ENCODE assay signal across 13 cellular contexts in the genomic region with DNA sequence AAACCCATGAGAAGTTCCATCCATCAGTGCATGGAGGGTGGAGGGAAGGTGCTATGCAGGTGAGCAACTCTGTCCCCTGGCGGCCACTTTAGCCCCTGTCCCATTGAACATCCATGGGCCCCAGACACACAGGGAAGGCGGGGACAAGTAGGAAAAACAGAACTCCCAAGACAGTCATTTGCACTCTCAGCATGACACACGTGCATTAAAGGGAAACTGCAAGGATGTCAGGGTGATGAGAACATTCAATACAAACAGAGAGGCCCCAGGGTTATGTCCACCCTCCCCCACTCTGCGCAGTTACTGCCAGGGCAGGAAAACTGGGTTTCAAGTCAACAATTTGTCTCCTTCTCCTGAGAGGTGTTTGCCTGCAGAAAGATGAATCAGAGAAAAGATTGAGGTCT. TPM values are rescaled to one million over a fixed set of nuclear protein-coding genes. Genes with fewer than 3 reads are reported as not detected.
A peak's percentile ranks its signal among the peaks of the same experiment; 100 is the strongest.
DNase-seq lines count a peak whose midpoint lies in the region; ATAC-seq and TF ChIP-seq lines count a peak whose summit lies in the region.
"Had no signal": no experiment of that assay in that cellular context is flagged by ENCODE, and none has a peak within 500 bp of the region (broad histone marks: within the 10 kb centered on the region; RNA-seq: fewer than 3 reads in every experiment).

No MANE protein-coding gene starts in this region.

- in situ Hi-C loops in IMR-90 (cut with MboI; ENCODE audit: low sequenced_read_pairs): no loop called here
- in situ Hi-C loops in brain microvascular endothelial cell (cut with HindIII; ENCODE audit: low pct_ligation_motif_present, low sequenced_read_pairs): no loop called here

- no peak overlapping the region for H2AFZ ChIP-seq in IMR-90 (replicated peaks; ENCODE audit: low read length, poor library complexity)
- no peak overlapping the region for H2AFZ ChIP-seq in osteoblast (ENCODE audit: low read length)

- H3K18ac ChIP-seq in IMR-90 (ENCODE audit: low read depth, low read length): no peak overlapping the region

- no peak overlapping the region for H2AK9ac ChIP-seq in IMR-90 (replicated peaks; ENCODE audit: low read depth, low read length, poor library complexity)

- no peak overlapping the region for H3K4me2 ChIP-seq in IMR-90 (ENCODE audit: low read depth, low read length)
- no peak overlapping the region for H3K4me2 ChIP-seq in osteoblast (ENCODE audit: insufficient read depth, low read length)

- no peak overlapping the region for H3K27ac ChIP-seq in IMR-90 (ENCODE audit: insufficient read depth, low read length)
- no peak overlapping the region for H3K27ac ChIP-seq in brain microvascular endothelial cell
- H3K27ac ChIP-seq in osteoblast (ENCODE audit: low read depth, low read length): no peak overlapping the region
- no peak overlapping the region for H3K27ac ChIP-seq in thyroid gland
- no peak overlapping the region for H3K27ac ChIP-seq in colonic mucosa
- H3K27ac ChIP-seq: SJSA1, skin epidermis had no signal

- no peaks in the 10 kb centered on the region for H3K9me1 ChIP-seq in IMR-90 (ENCODE audit: insufficient read depth, low read length)

- intact Hi-C loops in activated CD4-positive, alpha-beta memory T cell treated with anti-CD3 and anti-CD28 coated beads for 36 hours (cut with micrococcal nuclease): loop anchor here (5.0 kb wide), 1 partner anchor 40 kb away; no protein-coding TSS in a partner anchor
- intact Hi-C loops in IMR-90 (cut with micrococcal nuclease) (loop anchor here (10.0 kb wide), 1 partner anchor 1378 kb away; no protein-coding TSS in a partner anchor), thyroid gland (cut with DNase I) (no loop called here), colonic mucosa (cut with DNase I) (no loop called here)

- H4K91ac ChIP-seq in IMR-90 (ENCODE audit: insufficient read depth, low read depth, low read length): no peak overlapping the region

- H2BK5ac ChIP-seq in IMR-90 (ENCODE audit: low read depth, low read length, poor library complexity, severe bottlenecking): no peak overlapping the region

- no peaks in the 10 kb centered on the region for H3K9me3 Mint-ChIP-seq in activated CD4-positive, alpha-beta memory T cell treated with anti-CD3 and anti-CD28 coated beads for 36 hours
- no peaks in the 10 kb centered on the region for H3K9me3 Mint-ChIP-seq in activated CD4-positive, alpha-beta memory T cell treated with anti-CD3 and anti-CD28 coated beads, Interleukin-2, amount 10 ng/mL, durations not matched to agents 7 days and 5 days
- H3K9me3 Mint-ChIP-seq: activated T-cell treated with anti-CD3 and anti-CD28 coated beads, Interleukin-2, amount 50 U/mL, for 24 hours; stimulated activated effector memory CD8-positive, alpha-beta T cell treated with anti-CD3 and anti-CD28 coated beads, Interleukin-12 subunit alpha, Interleukin-12 subunit beta, amount 100 ng/mL, for 72 hours had no signal

- no CpG with 5 or more reads among the region's 4 CpGs for WGBS in IMR-90 (ENCODE audit: extremely low coverage in 2 of 2, insufficient read length in 1 of 2), 2 experiments
- WGBS in thyroid gland, 2 donors: 43 to 54% methylated on average over 4 of the region's 4 CpGs

- H2BK15ac ChIP-seq in IMR-90 (ENCODE audit: low read depth, low read length): no peak overlapping the region

- ATAC-seq in IMR-90 (ENCODE audit: low read depth): peak; percentile 22
- ATAC-seq: stimulated activated effector memory CD8-positive, alpha-beta T cell treated with anti-CD3 and anti-CD28 coated beads, Interleukin-12 subunit alpha, Interleukin-12 subunit beta, amount 100 ng/mL, for 72 hours had no signal

- H3K36me3 Mint-ChIP-seq in activated CD4-positive, alpha-beta memory T cell treated with anti-CD3 and anti-CD28 coated beads for 36 hours: no peaks in the 10 kb centered on the region
- H3K36me3 Mint-ChIP-seq in activated CD4-positive, alpha-beta memory T cell treated with anti-CD3 and anti-CD28 coated beads, Interleukin-2, amount 10 ng/mL, durations not matched to agents 7 days and 5 days (ENCODE audit: low read depth): no peaks in the 10 kb centered on the region

- CTCF ChIA-PET in activated CD4-positive, alpha-beta memory T cell treated with anti-CD3 and anti-CD28 coated beads for 36 hours (lab: Charles Lee): no interaction called here
- CTCF ChIA-PET in activated CD4-positive, alpha-beta memory T cell treated with anti-CD3 and anti-CD28 coated beads, Interleukin-2, amount 10 ng/mL, durations not matched to agents 7 days and 5 days (lab: Charles Lee): interaction anchor here (2.2 kb wide), 1 partner anchor 11 kb away, joined by 6 read pairs; no protein-coding TSS in a partner anchor
- CTCF ChIA-PET in IMR-90 (lab: Yijun Ruan, JAX): no interaction called here

- TF ChIP-seq RAD21 in IMR-90 (IDR thresholded peaks at IDR 0.05; ENCODE audit: low read length): no peak

- BruUV-seq in IMR-90 (replicated peaks; lab: Mats Ljungman, UMichigan): no TSS peak

- no peak overlapping the region for H3K14ac ChIP-seq in IMR-90 (replicated peaks; ENCODE audit: low read depth, low read length)

- no peak overlapping the region for H3K4me3 Mint-ChIP-seq in activated CD4-positive, alpha-beta memory T cell treated with anti-CD3 and anti-CD28 coated beads for 36 hours
- H3K4me3 Mint-ChIP-seq in activated CD4-positive, alpha-beta memory T cell treated with anti-CD3 and anti-CD28 coated beads, Interleukin-2, amount 10 ng/mL, durations not matched to agents 7 days and 5 days: no peak overlapping the region
- H3K4me3 Mint-ChIP-seq: activated T-cell treated with anti-CD3 and anti-CD28 coated beads, Interleukin-2, amount 50 U/mL, for 24 hours; stimulated activated effector memory CD8-positive, alpha-beta T cell treated with anti-CD3 and anti-CD28 coated beads, Interleukin-12 subunit alpha, Interleukin-12 subunit beta, amount 100 ng/mL, for 72 hours had no signal

- H3K27me3 Mint-ChIP-seq in activated CD4-positive, alpha-beta memory T cell treated with anti-CD3 and anti-CD28 coated beads for 36 hours: no peaks in the 10 kb centered on the region
- H3K27me3 Mint-ChIP-seq in activated CD4-positive, alpha-beta memory T cell treated with anti-CD3 and anti-CD28 coated beads, Interleukin-2, amount 10 ng/mL, durations not matched to agents 7 days and 5 days: peaks cover 13% of the 10 kb centered on the region

- H3K79me1 ChIP-seq in IMR-90 (ENCODE audit: low read depth in 1 of 2, low read length in 2 of 2): no peaks in the 10 kb centered on the region

- H3K4me3 ChIP-seq in IMR-90 (ENCODE audit: insufficient read depth, low read depth, low read length): no peak overlapping the region
- H3K4me3 ChIP-seq in brain microvascular endothelial cell (ENCODE audit: low read depth, low read length): no peak overlapping the region
- H3K4me3 ChIP-seq in osteoblast (ENCODE audit: insufficient read depth, low read length): no peak overlapping the region
- H3K4me3 ChIP-seq in thyroid gland (replicated peaks in 1 of 3): no peak overlapping the region
- no peak overlapping the region for H3K4me3 ChIP-seq in colonic mucosa
- H3K4me3 ChIP-seq: SJSA1, skin epidermis had no signal

- H3K23ac ChIP-seq in IMR-90 (ENCODE audit: low read depth, low read length): no peak overlapping the region

- H3K36me3 ChIP-seq in IMR-90 (ENCODE audit: control insufficient read depth, insufficient read depth, low read length): no peaks in the 10 kb centered on the region
- no peaks in the 10 kb centered on the region for H3K36me3 ChIP-seq in brain microvascular endothelial cell (replicated peaks)
- H3K36me3 ChIP-seq in osteoblast (ENCODE audit: insufficient read depth, low read length): no peaks in the 10 kb centered on the region
- H3K36me3 ChIP-seq in thyroid gland: no peaks in the 10 kb centered on the region
- H3K36me3 ChIP-seq in colonic mucosa: no peaks in the 10 kb centered on the region
- H3K36me3 ChIP-seq: SJSA1 had no signal

- peaks cover 28% of the 10 kb centered on the region for H3K4me1 Mint-ChIP-seq in activated CD4-positive, alpha-beta memory T cell treated with anti-CD3 and anti-CD28 coated beads for 36 hours (ENCODE audit: low read depth)
- H3K4me1 Mint-ChIP-seq in activated CD4-positive, alpha-beta memory T cell treated with anti-CD3 and anti-CD28 coated beads, Interleukin-2, amount 10 ng/mL, durations not matched to agents 7 days and 5 days: peaks cover 34% of the 10 kb centered on the region

- no peaks in the 10 kb centered on the region for H3K79me2 ChIP-seq in osteoblast (ENCODE audit: insufficient read depth, low read length)

- H4K5ac ChIP-seq in IMR-90 (ENCODE audit: low read depth, low read length): no peak overlapping the region

- no peak overlapping the region for H2BK20ac ChIP-seq in IMR-90 (ENCODE audit: low read depth, low read length)

- no peak for TF ChIP-seq CTCF in IMR-90 (conservative IDR thresholded peaks at IDR 0.05; ENCODE audit: low read depth, low read length)
- peak; percentile 56 for TF ChIP-seq CTCF in brain microvascular endothelial cell (IDR thresholded peaks at IDR 0.05; ENCODE audit: low read depth, low read length, missing control alignments)
- peak; percentile 10 for TF ChIP-seq CTCF in osteoblast (IDR thresholded peaks at IDR 0.05; ENCODE audit: extremely low read depth, low read depth, low read length)
- TF ChIP-seq CTCF in thyroid gland (IDR thresholded peaks at IDR 0.05): peak in 1 of 6 experiments; percentile 7
- TF ChIP-seq CTCF in colonic mucosa (IDR thresholded peaks at IDR 0.05): no peak

- no peak overlapping the region for H2AK5ac ChIP-seq in IMR-90 (ENCODE audit: low read depth, low read length)

- TF ChIP-seq POLR2A in IMR-90 (IDR thresholded peaks at IDR 0.05; ENCODE audit: low read depth, low read length) (no peak), thyroid gland (IDR thresholded peaks at IDR 0.05) (no peak)

- H3K27ac Mint-ChIP-seq in activated CD4-positive, alpha-beta memory T cell treated with anti-CD3 and anti-CD28 coated beads for 36 hours: no peak overlapping the region
- H3K27ac Mint-ChIP-seq in activated CD4-positive, alpha-beta memory T cell treated with anti-CD3 and anti-CD28 coated beads, Interleukin-2, amount 10 ng/mL, durations not matched to agents 7 days and 5 days: no peak overlapping the region
- H3K27ac Mint-ChIP-seq: activated T-cell treated with anti-CD3 and anti-CD28 coated beads, Interleukin-2, amount 50 U/mL, for 24 hours; stimulated activated effector memory CD8-positive, alpha-beta T cell treated with anti-CD3 and anti-CD28 coated beads, Interleukin-12 subunit alpha, Interleukin-12 subunit beta, amount 100 ng/mL, for 72 hours had no signal

- no peak overlapping the region for H2BK120ac ChIP-seq in IMR-90 (ENCODE audit: low read depth, low read length)

- H3K4me1 ChIP-seq in IMR-90 (ENCODE audit: control insufficient read depth, insufficient read depth, low read length) (no peaks in the 10 kb centered on the region; the same call in 1 of the 2 replicates), osteoblast (ENCODE audit: insufficient read depth, low read length) (peaks cover 9% of the 10 kb centered on the region), thyroid gland (no peaks in the 10 kb centered on the region), colonic mucosa (no peaks in the 10 kb centered on the region)
- H3K4me1 ChIP-seq: SJSA1 had no signal

- dilution Hi-C loops in IMR-90 (cut with HindIII; ENCODE audit: low sequenced_read_pairs, unreplicated experiment): no loop called here

- H3K56ac ChIP-seq in IMR-90 (ENCODE audit: extremely low read depth, insufficient read depth, low read length): no peak overlapping the region

- POLR2A ChIA-PET in activated CD4-positive, alpha-beta memory T cell treated with anti-CD3 and anti-CD28 coated beads for 36 hours (lab: Charles Lee): no interaction called here
- POLR2A ChIA-PET in activated CD4-positive, alpha-beta memory T cell treated with anti-CD3 and anti-CD28 coated beads, Interleukin-2, amount 10 ng/mL, durations not matched to agents 7 days and 5 days (lab: Charles Lee): no interaction called here
- POLR2A ChIA-PET in IMR-90 (lab: Charles Lee; ENCODE audit: unreplicated experiment): no interaction called here

- H3K9ac ChIP-seq in IMR-90 (ENCODE audit: low read depth, low read length) (no peak overlapping the region), colonic mucosa (ENCODE audit: low read depth in 2 of 2, low read length in 2 of 2) (no peak overlapping the region)

- peak; percentile 23 for DNase-seq in activated CD4-positive, alpha-beta memory T cell treated with anti-CD3 and anti-CD28 coated beads for 36 hours
- DNase-seq in activated CD4-positive, alpha-beta memory T cell treated with anti-CD3 and anti-CD28 coated beads, Interleukin-2, amount 10 ng/mL, durations not matched to agents 7 days and 5 days: no peak
- DNase-seq in IMR-90 (peak; percentile 13), brain microvascular endothelial cell (peak; percentile 37), osteoblast (ENCODE audit: insufficient read length, low spot score, missing footprints) (peak; percentile 75), thyroid gland (no peak), colonic mucosa (no peak), hypothalamus (lab: John Stamatoyannopoulos, UW) (no peak)
- DNase-seq: activated T-cell treated with anti-CD3 and anti-CD28 coated beads, Interleukin-2, amount 50 U/mL, for 24 hours; NCI-H1092 had no signal

- H3K9me3 ChIP-seq in IMR-90 (ENCODE audit: control insufficient read depth, insufficient read depth, low read length) (no peaks in the 10 kb centered on the region), osteoblast (ENCODE audit: low read depth, low read length) (no peaks in the 10 kb centered on the region), thyroid gland (no peaks in the 10 kb centered on the region), colonic mucosa (no peaks in the 10 kb centered on the region)
- H3K9me3 ChIP-seq: SJSA1 had no signal

- H3K27me3 ChIP-seq in IMR-90 (ENCODE audit: control insufficient read depth, insufficient read depth, low read length) (peaks cover 41% of the 10 kb centered on the region), brain microvascular endothelial cell (replicated peaks) (no peaks in the 10 kb centered on the region), osteoblast (ENCODE audit: insufficient read depth, low read length) (peaks cover 8% of the 10 kb centered on the region), thyroid gland (no peaks in the 10 kb centered on the region), colonic mucosa (no peaks in the 10 kb centered on the region)

- no peak overlapping the region for H3K4ac ChIP-seq in IMR-90 (ENCODE audit: low read depth, low read length)

- H4K20me1 ChIP-seq in IMR-90 (ENCODE audit: insufficient read depth, low read length) (no peaks in the 10 kb centered on the region), osteoblast (ENCODE audit: insufficient read depth, low read length) (no peaks in the 10 kb centered on the region)

- H4K8ac ChIP-seq in IMR-90 (ENCODE audit: low read depth in 2 of 2, low read length in 2 of 2): no peak overlapping the region

RNA-seq across cellular contexts. Expression of gene AKTIP, which starts 44.0 kb away (rescaled TPM):
- 10 to 100 TPM; 25.6 to 27.1 TPM for total RNA-seq in activated CD4-positive, alpha-beta memory T cell treated with anti-CD3 and anti-CD28 coated beads for 36 hours
- 10 to 100 TPM; 53.3 to 57.0 TPM for total RNA-seq in activated CD4-positive, alpha-beta memory T cell treated with anti-CD3 and anti-CD28 coated beads, Interleukin-2, amount 10 ng/mL, durations not matched to agents 7 days and 5 days
- total RNA-seq in IMR-90 (2012; rRNA removed): 18.9 and 19.9 TPM in 2 replicates
- polyA plus RNA-seq in IMR-90 (2012; rRNA removed): 14.0 and 17.7 TPM in 2 replicates
- 6.7 and 8.8 TPM in 2 replicates for polyA plus RNA-seq in IMR-90 (2012; cell fraction: cytosol; rRNA removed)
- polyA plus RNA-seq in IMR-90 (2012; cell fraction: nucleus; rRNA removed; ENCODE audit: low replicate concordance): 8.1 and 36.9 TPM in 2 replicates
- total RNA-seq in osteoblast: 25.0 and 25.6 TPM in 2 replicates
- total RNA-seq in thyroid gland: 10 to 100 TPM; 54.0 to 65.6 (median 61.8) TPM
- total RNA-seq in colonic mucosa: 10 to 100 TPM; 27.1 to 30.2 TPM

Comparison
In these comparisons a context has a peak if more than half of its experiments do, and no peak if none do; other contexts are left out.
1. DNase-seq: peak in activated CD4-positive, alpha-beta memory T cell treated with anti-CD3 and anti-CD28 coated beads for 36 hours (single experiment), IMR-90 (single experiment), brain microvascular endothelial cell (single experiment) and osteoblast (single experiment); none in activated CD4-positive, alpha-beta memory T cell treated with anti-CD3 and anti-CD28 coated beads, Interleukin-2, amount 10 ng/mL, durations not matched to agents 7 days and 5 days (single experiment), thyroid gland (0 of 2), colonic mucosa (single experiment) and hypothalamus (0 of 51).
2. CTCF ChIP-seq: peak in brain microvascular endothelial cell (single experiment) and osteoblast (single experiment); none in IMR-90 (single experiment) and colonic mucosa (single experiment).
3. intact Hi-C loops: an anchor here in activated CD4-positive, alpha-beta memory T cell treated with anti-CD3 and anti-CD28 coated beads for 36 hours (5.0 kb wide) and IMR-90 (10.0 kb wide); none called in thyroid gland and colonic mucosa.